Comparison of ENCODE assay signal across 1 cellular context in the genomic region with DNA sequence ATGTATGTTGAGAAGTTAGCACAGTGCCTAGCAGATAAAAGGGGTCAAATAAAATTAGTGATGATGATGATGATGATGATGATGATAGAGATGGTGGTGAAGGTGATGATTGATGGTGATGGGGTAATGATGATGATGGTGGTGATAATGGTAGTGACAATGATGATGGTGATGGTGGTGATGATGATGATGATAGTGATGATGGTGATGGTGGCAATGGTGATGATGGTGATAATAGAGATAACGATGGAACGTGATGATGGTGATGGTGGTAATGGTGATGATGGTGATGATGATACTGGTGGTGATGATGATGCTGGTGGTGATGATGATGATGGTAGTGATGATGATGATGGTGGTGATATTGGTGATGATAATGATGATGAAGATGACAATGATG.
TF ChIP-seq lines count a peak whose summit lies in the region.

No MANE protein-coding gene starts in this region.

TF ChIP-seq in HEK293, 187 proteins besides CTCF, POLR2A, EP300 and RAD21 (continued from another document and continues in another):
- TF ChIP-seq, protein P1, sequence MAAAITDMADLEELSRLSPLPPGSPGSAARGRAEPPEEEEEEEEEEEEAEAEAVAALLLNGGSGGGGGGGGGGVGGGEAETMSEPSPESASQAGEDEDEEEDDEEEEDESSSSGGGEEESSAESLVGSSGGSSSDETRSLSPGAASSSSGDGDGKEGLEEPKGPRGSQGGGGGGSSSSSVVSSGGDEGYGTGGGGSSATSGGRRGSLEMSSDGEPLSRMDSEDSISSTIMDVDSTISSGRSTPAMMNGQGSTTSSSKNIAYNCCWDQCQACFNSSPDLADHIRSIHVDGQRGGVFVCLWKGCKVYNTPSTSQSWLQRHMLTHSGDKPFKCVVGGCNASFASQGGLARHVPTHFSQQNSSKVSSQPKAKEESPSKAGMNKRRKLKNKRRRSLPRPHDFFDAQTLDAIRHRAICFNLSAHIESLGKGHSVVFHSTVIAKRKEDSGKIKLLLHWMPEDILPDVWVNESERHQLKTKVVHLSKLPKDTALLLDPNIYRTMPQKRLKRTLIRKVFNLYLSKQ (tag by site-specific recombination; IDR thresholded peaks at IDR 0.05; ENCODE audit: borderline replicate concordance): no peak
- no peak for TF ChIP-seq KLF16 (tag by site-specific recombination; IDR thresholded peaks at IDR 0.05)
- TF ChIP-seq ZNF791 (tag by site-specific recombination; IDR thresholded peaks at IDR 0.05): peak; percentile 64; the same call in 1 of the 2 replicates
- TF ChIP-seq, protein P2, sequence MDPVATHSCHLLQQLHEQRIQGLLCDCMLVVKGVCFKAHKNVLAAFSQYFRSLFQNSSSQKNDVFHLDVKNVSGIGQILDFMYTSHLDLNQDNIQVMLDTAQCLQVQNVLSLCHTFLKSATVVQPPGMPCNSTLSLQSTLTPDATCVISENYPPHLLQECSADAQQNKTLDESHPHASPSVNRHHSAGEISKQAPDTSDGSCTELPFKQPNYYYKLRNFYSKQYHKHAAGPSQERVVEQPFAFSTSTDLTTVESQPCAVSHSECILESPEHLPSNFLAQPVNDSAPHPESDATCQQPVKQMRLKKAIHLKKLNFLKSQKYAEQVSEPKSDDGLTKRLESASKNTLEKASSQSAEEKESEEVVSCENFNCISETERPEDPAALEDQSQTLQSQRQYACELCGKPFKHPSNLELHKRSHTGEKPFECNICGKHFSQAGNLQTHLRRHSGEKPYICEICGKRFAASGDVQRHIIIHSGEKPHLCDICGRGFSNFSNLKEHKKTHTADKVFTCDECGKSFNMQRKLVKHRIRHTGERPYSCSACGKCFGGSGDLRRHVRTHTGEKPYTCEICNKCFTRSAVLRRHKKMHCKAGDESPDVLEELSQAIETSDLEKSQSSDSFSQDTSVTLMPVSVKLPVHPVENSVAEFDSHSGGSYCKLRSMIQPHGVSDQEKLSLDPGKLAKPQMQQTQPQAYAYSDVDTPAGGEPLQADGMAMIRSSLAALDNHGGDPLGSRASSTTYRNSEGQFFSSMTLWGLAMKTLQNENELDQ (tag by site-specific recombination; IDR thresholded peaks at IDR 0.05; ENCODE audit: low read depth): no peak
- TF ChIP-seq HOXA7 (CRISPR knock-in tag; IDR thresholded peaks at IDR 0.05; ENCODE audit: borderline replicate concordance): no peak
- TF ChIP-seq, protein P3, sequence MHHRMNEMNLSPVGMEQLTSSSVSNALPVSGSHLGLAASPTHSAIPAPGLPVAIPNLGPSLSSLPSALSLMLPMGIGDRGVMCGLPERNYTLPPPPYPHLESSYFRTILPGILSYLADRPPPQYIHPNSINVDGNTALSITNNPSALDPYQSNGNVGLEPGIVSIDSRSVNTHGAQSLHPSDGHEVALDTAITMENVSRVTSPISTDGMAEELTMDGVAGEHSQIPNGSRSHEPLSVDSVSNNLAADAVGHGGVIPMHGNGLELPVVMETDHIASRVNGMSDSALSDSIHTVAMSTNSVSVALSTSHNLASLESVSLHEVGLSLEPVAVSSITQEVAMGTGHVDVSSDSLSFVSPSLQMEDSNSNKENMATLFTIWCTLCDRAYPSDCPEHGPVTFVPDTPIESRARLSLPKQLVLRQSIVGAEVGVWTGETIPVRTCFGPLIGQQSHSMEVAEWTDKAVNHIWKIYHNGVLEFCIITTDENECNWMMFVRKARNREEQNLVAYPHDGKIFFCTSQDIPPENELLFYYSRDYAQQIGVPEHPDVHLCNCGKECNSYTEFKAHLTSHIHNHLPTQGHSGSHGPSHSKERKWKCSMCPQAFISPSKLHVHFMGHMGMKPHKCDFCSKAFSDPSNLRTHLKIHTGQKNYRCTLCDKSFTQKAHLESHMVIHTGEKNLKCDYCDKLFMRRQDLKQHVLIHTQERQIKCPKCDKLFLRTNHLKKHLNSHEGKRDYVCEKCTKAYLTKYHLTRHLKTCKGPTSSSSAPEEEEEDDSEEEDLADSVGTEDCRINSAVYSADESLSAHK (tag by site-specific recombination; IDR thresholded peaks at IDR 0.05): no peak
- no peak for TF ChIP-seq ZNF133 (tag by site-specific recombination; IDR thresholded peaks at IDR 0.05)
- TF ChIP-seq, protein P4, sequence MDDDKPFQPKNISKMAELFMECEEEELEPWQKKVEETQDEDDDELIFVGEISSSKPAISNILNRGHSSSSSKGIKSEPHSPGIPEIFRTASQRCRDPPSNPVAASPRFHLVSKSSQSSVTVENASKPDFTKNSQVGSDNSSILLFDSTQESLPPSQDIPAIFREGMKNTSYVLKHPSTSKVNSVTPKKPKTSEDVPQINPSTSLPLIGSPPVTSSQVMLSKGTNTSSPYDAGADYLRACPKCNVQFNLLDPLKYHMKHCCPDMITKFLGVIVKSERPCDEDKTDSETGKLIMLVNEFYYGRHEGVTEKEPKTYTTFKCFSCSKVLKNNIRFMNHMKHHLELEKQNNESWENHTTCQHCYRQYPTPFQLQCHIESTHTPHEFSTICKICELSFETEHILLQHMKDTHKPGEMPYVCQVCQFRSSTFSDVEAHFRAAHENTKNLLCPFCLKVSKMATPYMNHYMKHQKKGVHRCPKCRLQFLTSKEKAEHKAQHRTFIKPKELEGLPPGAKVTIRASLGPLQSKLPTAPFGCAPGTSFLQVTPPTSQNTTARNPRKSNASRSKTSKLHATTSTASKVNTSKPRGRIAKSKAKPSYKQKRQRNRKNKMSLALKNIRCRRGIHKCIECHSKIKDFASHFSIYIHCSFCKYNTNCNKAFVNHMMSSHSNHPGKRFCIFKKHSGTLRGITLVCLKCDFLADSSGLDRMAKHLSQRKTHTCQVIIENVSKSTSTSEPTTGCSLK (tag by site-specific recombination; IDR thresholded peaks at IDR 0.05): 0 out of 2 replicates have a peak, but pooled peaks have one; percentile 64
- TF ChIP-seq, protein P5, sequence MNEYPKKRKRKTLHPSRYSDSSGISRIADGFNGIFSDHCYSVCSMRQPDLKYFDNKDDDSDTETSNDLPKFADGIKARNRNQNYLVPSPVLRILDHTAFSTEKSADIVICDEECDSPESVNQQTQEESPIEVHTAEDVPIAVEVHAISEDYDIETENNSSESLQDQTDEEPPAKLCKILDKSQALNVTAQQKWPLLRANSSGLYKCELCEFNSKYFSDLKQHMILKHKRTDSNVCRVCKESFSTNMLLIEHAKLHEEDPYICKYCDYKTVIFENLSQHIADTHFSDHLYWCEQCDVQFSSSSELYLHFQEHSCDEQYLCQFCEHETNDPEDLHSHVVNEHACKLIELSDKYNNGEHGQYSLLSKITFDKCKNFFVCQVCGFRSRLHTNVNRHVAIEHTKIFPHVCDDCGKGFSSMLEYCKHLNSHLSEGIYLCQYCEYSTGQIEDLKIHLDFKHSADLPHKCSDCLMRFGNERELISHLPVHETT (tag by site-specific recombination; IDR thresholded peaks at IDR 0.05): no peak
- TF ChIP-seq, protein P6, sequence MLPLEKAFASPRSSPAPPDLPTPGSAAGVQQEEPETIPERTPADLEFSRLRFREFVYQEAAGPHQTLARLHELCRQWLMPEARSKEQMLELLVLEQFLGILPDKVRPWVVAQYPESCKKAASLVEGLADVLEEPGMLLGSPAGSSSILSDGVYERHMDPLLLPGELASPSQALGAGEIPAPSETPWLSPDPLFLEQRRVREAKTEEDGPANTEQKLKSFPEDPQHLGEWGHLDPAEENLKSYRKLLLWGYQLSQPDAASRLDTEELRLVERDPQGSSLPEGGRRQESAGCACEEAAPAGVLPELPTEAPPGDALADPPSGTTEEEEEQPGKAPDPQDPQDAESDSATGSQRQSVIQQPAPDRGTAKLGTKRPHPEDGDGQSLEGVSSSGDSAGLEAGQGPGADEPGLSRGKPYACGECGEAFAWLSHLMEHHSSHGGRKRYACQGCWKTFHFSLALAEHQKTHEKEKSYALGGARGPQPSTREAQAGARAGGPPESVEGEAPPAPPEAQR (tag by site-specific recombination; IDR thresholded peaks at IDR 0.05): 0 out of 2 replicates have a peak, but pooled peaks have one; percentile 17
- TF ChIP-seq, protein P7, sequence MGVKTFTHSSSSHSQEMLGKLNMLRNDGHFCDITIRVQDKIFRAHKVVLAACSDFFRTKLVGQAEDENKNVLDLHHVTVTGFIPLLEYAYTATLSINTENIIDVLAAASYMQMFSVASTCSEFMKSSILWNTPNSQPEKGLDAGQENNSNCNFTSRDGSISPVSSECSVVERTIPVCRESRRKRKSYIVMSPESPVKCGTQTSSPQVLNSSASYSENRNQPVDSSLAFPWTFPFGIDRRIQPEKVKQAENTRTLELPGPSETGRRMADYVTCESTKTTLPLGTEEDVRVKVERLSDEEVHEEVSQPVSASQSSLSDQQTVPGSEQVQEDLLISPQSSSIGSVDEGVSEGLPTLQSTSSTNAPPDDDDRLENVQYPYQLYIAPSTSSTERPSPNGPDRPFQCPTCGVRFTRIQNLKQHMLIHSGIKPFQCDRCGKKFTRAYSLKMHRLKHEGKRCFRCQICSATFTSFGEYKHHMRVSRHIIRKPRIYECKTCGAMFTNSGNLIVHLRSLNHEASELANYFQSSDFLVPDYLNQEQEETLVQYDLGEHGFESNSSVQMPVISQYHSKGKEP (tag by site-specific recombination; IDR thresholded peaks at IDR 0.05): no peak
- TF ChIP-seq ZNF423 (tag by site-specific recombination; IDR thresholded peaks at IDR 0.05): no peak
- no peak for TF ChIP-seq RBAK (tag by site-specific recombination; IDR thresholded peaks at IDR 0.05)
- no peak for TF ChIP-seq ZNF473 (tag by site-specific recombination; IDR thresholded peaks at IDR 0.05)
- TF ChIP-seq, protein P8, sequence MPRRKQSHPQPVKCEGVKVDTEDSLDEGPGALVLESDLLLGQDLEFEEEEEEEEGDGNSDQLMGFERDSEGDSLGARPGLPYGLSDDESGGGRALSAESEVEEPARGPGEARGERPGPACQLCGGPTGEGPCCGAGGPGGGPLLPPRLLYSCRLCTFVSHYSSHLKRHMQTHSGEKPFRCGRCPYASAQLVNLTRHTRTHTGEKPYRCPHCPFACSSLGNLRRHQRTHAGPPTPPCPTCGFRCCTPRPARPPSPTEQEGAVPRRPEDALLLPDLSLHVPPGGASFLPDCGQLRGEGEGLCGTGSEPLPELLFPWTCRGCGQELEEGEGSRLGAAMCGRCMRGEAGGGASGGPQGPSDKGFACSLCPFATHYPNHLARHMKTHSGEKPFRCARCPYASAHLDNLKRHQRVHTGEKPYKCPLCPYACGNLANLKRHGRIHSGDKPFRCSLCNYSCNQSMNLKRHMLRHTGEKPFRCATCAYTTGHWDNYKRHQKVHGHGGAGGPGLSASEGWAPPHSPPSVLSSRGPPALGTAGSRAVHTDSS (tag by site-specific recombination; IDR thresholded peaks at IDR 0.05): peak; percentile 99
- peak; percentile 82 for TF ChIP-seq ZNF169 (tag by site-specific recombination; IDR thresholded peaks at IDR 0.05)
- TF ChIP-seq, protein P9, sequence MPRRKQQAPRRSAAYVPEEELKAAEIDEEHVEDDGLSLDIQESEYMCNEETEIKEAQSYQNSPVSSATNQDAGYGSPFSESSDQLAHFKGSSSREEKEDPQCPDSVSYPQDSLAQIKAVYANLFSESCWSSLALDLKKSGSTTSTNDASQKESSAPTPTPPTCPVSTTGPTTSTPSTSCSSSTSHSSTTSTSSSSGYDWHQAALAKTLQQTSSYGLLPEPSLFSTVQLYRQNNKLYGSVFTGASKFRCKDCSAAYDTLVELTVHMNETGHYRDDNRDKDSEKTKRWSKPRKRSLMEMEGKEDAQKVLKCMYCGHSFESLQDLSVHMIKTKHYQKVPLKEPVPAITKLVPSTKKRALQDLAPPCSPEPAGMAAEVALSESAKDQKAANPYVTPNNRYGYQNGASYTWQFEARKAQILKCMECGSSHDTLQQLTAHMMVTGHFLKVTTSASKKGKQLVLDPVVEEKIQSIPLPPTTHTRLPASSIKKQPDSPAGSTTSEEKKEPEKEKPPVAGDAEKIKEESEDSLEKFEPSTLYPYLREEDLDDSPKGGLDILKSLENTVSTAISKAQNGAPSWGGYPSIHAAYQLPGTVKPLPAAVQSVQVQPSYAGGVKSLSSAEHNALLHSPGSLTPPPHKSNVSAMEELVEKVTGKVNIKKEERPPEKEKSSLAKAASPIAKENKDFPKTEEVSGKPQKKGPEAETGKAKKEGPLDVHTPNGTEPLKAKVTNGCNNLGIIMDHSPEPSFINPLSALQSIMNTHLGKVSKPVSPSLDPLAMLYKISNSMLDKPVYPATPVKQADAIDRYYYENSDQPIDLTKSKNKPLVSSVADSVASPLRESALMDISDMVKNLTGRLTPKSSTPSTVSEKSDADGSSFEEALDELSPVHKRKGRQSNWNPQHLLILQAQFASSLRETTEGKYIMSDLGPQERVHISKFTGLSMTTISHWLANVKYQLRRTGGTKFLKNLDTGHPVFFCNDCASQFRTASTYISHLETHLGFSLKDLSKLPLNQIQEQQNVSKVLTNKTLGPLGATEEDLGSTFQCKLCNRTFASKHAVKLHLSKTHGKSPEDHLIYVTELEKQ (tag by site-specific recombination; IDR thresholded peaks at IDR 0.05; ENCODE audit: borderline replicate concordance): no peak
- TF ChIP-seq, protein P10, sequence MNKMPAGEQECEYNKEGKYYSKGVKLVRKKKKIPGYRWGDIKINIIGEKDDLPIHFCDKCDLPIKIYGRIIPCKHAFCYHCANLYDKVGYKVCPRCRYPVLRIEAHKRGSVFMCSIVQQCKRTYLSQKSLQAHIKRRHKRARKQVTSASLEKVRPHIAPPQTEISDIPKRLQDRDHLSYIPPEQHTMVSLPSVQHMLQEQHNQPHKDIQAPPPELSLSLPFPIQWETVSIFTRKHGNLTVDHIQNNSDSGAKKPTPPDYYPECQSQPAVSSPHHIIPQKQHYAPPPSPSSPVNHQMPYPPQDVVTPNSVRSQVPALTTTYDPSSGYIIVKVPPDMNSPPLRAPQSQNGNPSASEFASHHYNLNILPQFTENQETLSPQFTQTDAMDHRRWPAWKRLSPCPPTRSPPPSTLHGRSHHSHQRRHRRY (tag by site-specific recombination; IDR thresholded peaks at IDR 0.05): 0 out of 2 replicates have a peak, but pooled peaks have one; percentile 78
- no peak for TF ChIP-seq FEZF1 (tag by site-specific recombination; IDR thresholded peaks at IDR 0.05)
- no peak for TF ChIP-seq ZNF155 (tag by site-specific recombination; IDR thresholded peaks at IDR 0.05)
- TF ChIP-seq, protein P11, sequence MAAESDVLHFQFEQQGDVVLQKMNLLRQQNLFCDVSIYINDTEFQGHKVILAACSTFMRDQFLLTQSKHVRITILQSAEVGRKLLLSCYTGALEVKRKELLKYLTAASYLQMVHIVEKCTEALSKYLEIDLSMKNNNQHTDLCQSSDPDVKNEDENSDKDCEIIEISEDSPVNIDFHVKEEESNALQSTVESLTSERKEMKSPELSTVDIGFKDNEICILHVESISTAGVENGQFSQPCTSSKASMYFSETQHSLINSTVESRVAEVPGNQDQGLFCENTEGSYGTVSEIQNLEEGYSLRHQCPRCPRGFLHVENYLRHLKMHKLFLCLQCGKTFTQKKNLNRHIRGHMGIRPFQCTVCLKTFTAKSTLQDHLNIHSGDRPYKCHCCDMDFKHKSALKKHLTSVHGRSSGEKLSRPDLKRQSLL (tag by site-specific recombination; IDR thresholded peaks at IDR 0.05): no peak
